20 cellular contexts compared by ENCODE assay signal in the genomic region with DNA sequence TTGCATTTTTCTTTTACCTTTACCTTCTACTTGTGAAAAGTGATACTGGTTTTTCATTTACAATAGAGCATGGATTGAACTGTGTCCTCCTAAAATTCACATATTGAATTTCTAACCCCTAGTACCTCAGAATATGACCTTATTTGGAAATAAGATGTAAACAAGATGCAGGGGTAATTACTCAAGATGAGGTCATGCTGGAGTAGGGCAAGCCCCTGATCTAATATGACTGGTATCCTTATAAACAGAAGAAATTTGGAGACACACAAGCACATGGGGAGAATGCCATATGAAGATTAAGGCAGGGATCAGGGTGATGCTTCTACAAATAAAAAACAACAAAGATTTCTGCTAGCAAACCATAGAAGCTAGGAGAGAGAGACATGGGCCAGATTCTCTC. TPM values are rescaled to one million over a fixed set of nuclear protein-coding genes. Genes with fewer than 3 reads are reported as not detected.
A peak's percentile ranks its signal among the peaks of the same experiment; 100 is the strongest.
DNase-seq lines count a peak whose midpoint lies in the region; ATAC-seq and TF ChIP-seq lines count a peak whose summit lies in the region.
"Had no signal": no experiment of that assay in that cellular context is flagged by ENCODE, and none has a peak within 500 bp of the region (broad histone marks: within the 10 kb centered on the region; RNA-seq: fewer than 3 reads in every experiment).

No MANE protein-coding gene starts in this region.

- no peak for TF ChIP-seq POLR2A in right lobe of liver (IDR thresholded peaks at IDR 0.05)

- no peaks in the 10 kb centered on the region for H3K9me3 Mint-ChIP-seq in effector memory CD8-positive, alpha-beta T cell
- H3K9me3 Mint-ChIP-seq: CD4-positive, alpha-beta T cell; IgD-negative memory B cell had no signal

- H3K27ac ChIP-seq in right lobe of liver, result no peak overlapping the region
- H3K27ac ChIP-seq: 22Rv1, A549, C4-2B, HL-60 had no signal

- no peaks in the 10 kb centered on the region for H3K4me1 ChIP-seq in right lobe of liver
- H3K4me1 ChIP-seq: A549, Caco-2, HAP-1 had no signal

- H3K27me3 Mint-ChIP-seq in effector memory CD8-positive, alpha-beta T cell, result peaks cover 42 to 45% of the 10 kb centered on the region in 2 donors

- TF ChIP-seq CTCF in fibroblast of villous mesenchyme (IDR thresholded peaks at IDR 0.05; ENCODE audit: insufficient read depth, low read depth, low read length), result no peak
- no peak for TF ChIP-seq CTCF in right lobe of liver (IDR thresholded peaks at IDR 0.05)

- DNase-seq in EL, result peak; percentile 44
- DNase-seq in HT1080 (ENCODE audit: low read depth), result peak; percentile 30
- peak; percentile 13 for DNase-seq in amniotic epithelial cell (ENCODE audit: low read depth)
- DNase-seq in fibroblast of villous mesenchyme (ENCODE audit: low read depth), result peak; percentile 18
- no peak for DNase-seq in iPS-NIHi7 (ENCODE audit: extremely low spot score)
- DNase-seq in right lobe of liver, result no peak
- DNase-seq in effector memory CD8-positive, alpha-beta T cell, result no peak
- DNase-seq: AML-193; Caco-2; CD4-positive, alpha-beta T cell; GDM1 had no signal

- no peaks in the 10 kb centered on the region for H3K4me1 Mint-ChIP-seq in effector memory CD8-positive, alpha-beta T cell (ENCODE audit: low read depth in 2 of 2)
- H3K4me1 Mint-ChIP-seq: IgD-negative memory B cell had no signal

- no peaks in the 10 kb centered on the region for H3K36me3 Mint-ChIP-seq in effector memory CD8-positive, alpha-beta T cell (ENCODE audit: insufficient read depth)
- H3K36me3 Mint-ChIP-seq: IgD-negative memory B cell had no signal

- no peak overlapping the region for H3K27ac Mint-ChIP-seq in effector memory CD8-positive, alpha-beta T cell
- H3K27ac Mint-ChIP-seq: CD4-positive, alpha-beta T cell; IgD-negative memory B cell had no signal

- H3K27me3 ChIP-seq in right lobe of liver, result no peaks in the 10 kb centered on the region

- H3K9me3 ChIP-seq in right lobe of liver, result no peaks in the 10 kb centered on the region
- H3K9me3 ChIP-seq: A549, Caco-2, HAP-1 had no signal

- H3K36me3 ChIP-seq in right lobe of liver, result no peaks in the 10 kb centered on the region
- H3K36me3 ChIP-seq: HAP-1 had no signal

- H3K4me3 Mint-ChIP-seq in effector memory CD8-positive, alpha-beta T cell, result no peak overlapping the region
- H3K4me3 Mint-ChIP-seq: CD4-positive, alpha-beta T cell; IgD-negative memory B cell had no signal

- intact Hi-C loops in right lobe of liver (cut with DNase I), result no loop called here

- no peak overlapping the region for H3K4me3 ChIP-seq in fibroblast of villous mesenchyme (ENCODE audit: low read depth, low read length)
- no peak overlapping the region for H3K4me3 ChIP-seq in right lobe of liver
- H3K4me3 ChIP-seq: A549, HAP-1 had no signal

- ATAC-seq in GM18909 (IDR thresholded peaks at IDR 0.05; ENCODE audit: poor library complexity, unreplicated experiment) (no peak), right lobe of liver (no peak)
- ATAC-seq in effector memory CD8-positive, alpha-beta T cell (replicated peaks), result no peak
- ATAC-seq: A549 had no signal

RNA-seq across cellular contexts. Expression of gene MYH13, which starts 12.2 kb away (rescaled TPM):
- not detected in 2 replicates for total RNA-seq in HT1080 (2014; rRNA removed; shearing (Covaris generic))
- polyA plus RNA-seq in HT1080 (2015; cell fraction: cytosol; rRNA removed), result not detected in 2 replicates
- not detected in 2 replicates for polyA plus RNA-seq in HT1080 (2015; cell fraction: nucleus; rRNA removed)
- total RNA-seq in fibroblast of villous mesenchyme, result not detected in 2 replicates
- not detected for total RNA-seq in right lobe of liver
- total RNA-seq: Caco-2; CD4-positive, alpha-beta T cell; H1 had no signal
- polyA plus RNA-seq: A549, BJ, H1, IgD-negative memory B cell had no signal

Comparison
In these comparisons a context has a peak if more than half of its experiments do, and no peak if none do; other contexts are left out.
1. DNase-seq: peak in EL (single experiment), HT1080 (single experiment), amniotic epithelial cell (single experiment) and fibroblast of villous mesenchyme (single experiment); none in iPS-NIHi7 (single experiment), right lobe of liver (0 of 3) and effector memory CD8-positive, alpha-beta T cell (0 of 3).